ENCODE assay signal across 9 cellular contexts in genomic region chr5:107365355-107366109, GRCh38.
DNase-seq lines count a peak whose midpoint lies in the region; ATAC-seq and TF ChIP-seq lines count a peak whose summit lies in the region.
"Had no signal": no experiment of that assay in that cellular context is flagged by ENCODE, and none has a peak within 500 bp of the region (broad histone marks: within the 10 kb centered on the region; RNA-seq: fewer than 3 reads in every experiment).

No MANE protein-coding gene starts in this region.

- H3K4me3 ChIP-seq in fibroblast of pulmonary artery (replicated peaks; ENCODE audit: low read depth, low read length) (no peak overlapping the region), colonic mucosa (no peak overlapping the region), stomach (no peak overlapping the region)

- TF ChIP-seq CTCF in fibroblast of pulmonary artery (IDR thresholded peaks at IDR 0.05; ENCODE audit: low read length, missing control alignments) (no peak), colonic mucosa (IDR thresholded peaks at IDR 0.05) (no peak), stomach (IDR thresholded peaks at IDR 0.05) (no peak)

- H3K4me1 ChIP-seq in colonic mucosa (no peaks in the 10 kb centered on the region), stomach (no peaks in the 10 kb centered on the region)

- H3K27me3 ChIP-seq in colonic mucosa (no peaks in the 10 kb centered on the region), stomach (no peaks in the 10 kb centered on the region)

- H3K36me3 ChIP-seq in colonic mucosa (no peaks in the 10 kb centered on the region), stomach (no peaks in the 10 kb centered on the region)

- TF ChIP-seq EP300 in stomach (IDR thresholded peaks at IDR 0.05) = no peak

- H3K9me3 ChIP-seq in colonic mucosa = no peaks in the 10 kb centered on the region
- H3K9me3 ChIP-seq in stomach = no peaks in the 10 kb centered on the region

- TF ChIP-seq POLR2A in stomach (IDR thresholded peaks at IDR 0.05) = no peak

- H3K9ac ChIP-seq in colonic mucosa (ENCODE audit: low read depth in 2 of 2, low read length in 2 of 2) = no peak overlapping the region

- peak; percentile 51 for ATAC-seq in GM21619 (IDR thresholded peaks at IDR 0.05; ENCODE audit: unreplicated experiment)

- 75 to 86% (median 80%) methylated on average over 10 of the region's 10 CpGs for WGBS in stomach, 5 donors

- intact Hi-C loops in colonic mucosa (cut with DNase I) = no loop called here
- intact Hi-C loops in stomach (cut with DNase I; ENCODE audit: low total_unique reads) = no loop called here

- no peak overlapping the region for H3K27ac ChIP-seq in colonic mucosa
- no peak overlapping the region for H3K27ac ChIP-seq in stomach

- peak; percentile 85 for DNase-seq in CD1c-positive myeloid dendritic cell (ENCODE audit: extremely low spot score)
- peak; percentile 62 for DNase-seq in NAMALWA (ENCODE audit: low spot score)
- DNase-seq in fibroblast of pulmonary artery (ENCODE audit: low read depth) = peak; percentile 86
- no peak for DNase-seq in colonic mucosa
- no peak for DNase-seq in activated naive CD4-positive, alpha-beta T cell treated with Interleukin-2 at 50 U/mL for 16 hours
- DNase-seq in stomach = no peak
- no peak for DNase-seq in stimulated activated naive CD4-positive, alpha-beta T cell treated with Interleukin-2 at 50 U/mL for 16 hours (lab: John Stamatoyannopoulos, UW)
- DNase-seq: activated naive CD8-positive, alpha-beta T cell treated with anti-CD3 and anti-CD28 coated beads, Interleukin-2, amount 10 ng/mL, durations not matched to agents 7 days and 5 days had no signal

Comparison
In these comparisons a context has a peak if more than half of its experiments do, and no peak if none do; other contexts are left out.
1. DNase-seq: peak in CD1c-positive myeloid dendritic cell (single experiment), NAMALWA (single experiment) and fibroblast of pulmonary artery (single experiment); none in colonic mucosa (single experiment), activated naive CD4-positive, alpha-beta T cell treated with Interleukin-2 at 50 U/mL for 16 hours (single experiment), stomach (single experiment) and stimulated activated naive CD4-positive, alpha-beta T cell treated with Interleukin-2 at 50 U/mL for 16 hours (single experiment).